30 cellular contexts compared by ENCODE assay signal in the genomic region with DNA sequence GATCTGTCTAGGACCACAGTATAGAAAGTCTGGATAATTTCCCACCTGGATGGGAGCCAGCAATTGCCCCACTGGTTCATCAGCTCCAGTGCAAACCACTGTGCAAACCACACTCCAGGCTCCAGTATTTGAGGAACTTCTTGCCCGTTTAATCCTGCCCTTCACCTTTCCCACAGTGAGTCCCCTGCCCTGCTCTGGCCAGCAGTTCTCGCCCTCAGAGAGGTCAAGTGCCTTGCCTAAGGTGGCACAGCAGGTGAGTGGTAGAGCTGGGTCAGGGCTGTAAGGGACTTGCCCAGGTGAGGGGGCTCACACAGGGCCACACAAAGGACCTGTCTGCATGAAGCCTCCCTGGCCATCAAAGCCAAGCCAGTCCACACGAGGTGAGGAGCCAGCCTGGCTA. TPM values are rescaled to one million over a fixed set of nuclear protein-coding genes. Genes with fewer than 3 reads are reported as not detected.
"Had no signal": no experiment of that assay in that cellular context is flagged by ENCODE, and none has a peak within 500 bp of the region (broad histone marks: within the 10 kb centered on the region; RNA-seq: fewer than 3 reads in every experiment).

No MANE protein-coding gene starts in this region.

- H3K9me3 Mint-ChIP-seq: activated B cell treated with CpG ODN at 0.5 μM for 24 hours; activated CD4-positive, alpha-beta T cell treated with anti-CD3 and anti-CD28 coated beads, Interleukin-2, amount 10 ng/mL, durations not matched to agents 24 days and 14 days; activated naive CD4-positive, alpha-beta T cell treated with anti-CD3 and anti-CD28 coated beads, Interleukin-2, amount 50 U/mL, for 24 hours; activated T-cell treated with anti-CD3 and anti-CD28 coated beads, Interleukin-2, amount 50 U/mL, for 24 hours; activated T-helper 1 cell treated with anti-CD3 and anti-CD28 coated beads, Interleukin-12 subunit alpha, Interleukin-12 subunit beta, Interleukin-2, Interleukin-4 antibody, amounts not matched to agents 30 ng/mL and 10 ng/mL and 1 ng/mL, durations not matched to agents 14 hours and 24 hours and 36 hours had no signal

- H3K4me3 ChIP-seq: breast epithelium, Peyer's patch, SJCRH30 had no signal

- H3K27me3 Mint-ChIP-seq: activated CD4-positive, alpha-beta T cell treated with anti-CD3 and anti-CD28 coated beads, Interleukin-2, amount 10 ng/mL, durations not matched to agents 24 days and 14 days; activated naive CD4-positive, alpha-beta T cell treated with anti-CD3 and anti-CD28 coated beads, Interleukin-2, amount 50 U/mL, for 24 hours; activated T-cell treated with anti-CD3 and anti-CD28 coated beads, Interleukin-2, amount 50 U/mL, for 24 hours had no signal

- H3K36me3 ChIP-seq: breast epithelium, Peyer's patch, SJCRH30 had no signal

- H3K27me3 ChIP-seq: breast epithelium, Peyer's patch, SJCRH30 had no signal

- H3K36me3 Mint-ChIP-seq: activated CD8-positive, alpha-beta memory T cell treated with anti-CD3 and anti-CD28 coated beads, Interleukin-2, amount 10 ng/mL, durations not matched to agents 7 days and 5 days; activated naive CD4-positive, alpha-beta T cell treated with anti-CD3 and anti-CD28 coated beads, Interleukin-2, amount 50 U/mL, for 24 hours had no signal

- H3K4me3 Mint-ChIP-seq: activated B cell treated with CpG ODN at 0.5 μM for 24 hours; activated CD4-positive, alpha-beta T cell treated with anti-CD3 and anti-CD28 coated beads, Interleukin-2, amount 10 ng/mL, durations not matched to agents 24 days and 14 days; activated CD8-positive, alpha-beta memory T cell treated with anti-CD3 and anti-CD28 coated beads, Interleukin-2, amount 10 ng/mL, durations not matched to agents 7 days and 5 days; activated naive CD4-positive, alpha-beta T cell treated with anti-CD3 and anti-CD28 coated beads, Interleukin-2, amount 50 U/mL, for 24 hours; activated T-cell treated with anti-CD3 and anti-CD28 coated beads, Interleukin-2, amount 50 U/mL, for 24 hours; activated T-helper 1 cell treated with anti-CD3 and anti-CD28 coated beads, Interleukin-12 subunit alpha, Interleukin-12 subunit beta, Interleukin-2, Interleukin-4 antibody, amounts not matched to agents 30 ng/mL and 10 ng/mL and 1 ng/mL, durations not matched to agents 14 hours and 24 hours and 36 hours; T-helper 17 cell had no signal

- H3K4me1 Mint-ChIP-seq: activated B cell treated with CpG ODN at 0.5 μM for 24 hours; activated CD8-positive, alpha-beta memory T cell treated with anti-CD3 and anti-CD28 coated beads, Interleukin-2, amount 10 ng/mL, durations not matched to agents 7 days and 5 days; activated naive CD4-positive, alpha-beta T cell treated with anti-CD3 and anti-CD28 coated beads, Interleukin-2, amount 50 U/mL, for 24 hours had no signal

- DNase-seq: activated B cell treated with CpG ODN at 0.5 μM for 24 hours; activated CD4-positive, alpha-beta T cell treated with anti-CD3 and anti-CD28 coated beads for 1 hour; activated CD4-positive, alpha-beta T cell treated with anti-CD3 and anti-CD28 coated beads, Interleukin-2, amount 10 ng/mL, durations not matched to agents 24 days and 14 days; activated CD4-positive, alpha-beta T cell treated with anti-CD3 and anti-CD28 coated beads, Interleukin-2, amount 50 U/mL, for 48 hours; activated CD8-positive, alpha-beta memory T cell treated with anti-CD3 and anti-CD28 coated beads, Interleukin-2, amount 10 ng/mL, durations not matched to agents 7 days and 5 days; activated effector memory CD4-positive, alpha-beta T cell treated with Interleukin-2 at 50 U/mL for 16 hours; activated naive CD4-positive, alpha-beta T cell; activated T-cell treated with anti-CD3 and anti-CD28 coated beads, Interleukin-2, amount 50 U/mL, for 24 hours; aorta; KG1; MM.1S; NCI-H1048; NCI-H146; NCI-H187 treated with DMSO at 0.1 percent for 48 hours; NCI-H2171; NCI-H2227 treated with DMSO at 0.1 percent for 48 hours; NCI-H446 treated with DMSO at 0.1 percent for 48 hours; NCI-H526; NCI-H774; NK-92 treated with Interleukin-12 subunit alpha and Interleukin-12 subunit beta, amount 100 ng/mL, for 24 hours; Peyer's patch; Right ventricle myocardium superior; SK-N-SH; T-helper 17 cell; T-helper 9 cell had no signal

- H3K9me3 ChIP-seq: breast epithelium, Peyer's patch, SJCRH30, SK-N-SH had no signal

- H3K27ac Mint-ChIP-seq: activated B cell treated with CpG ODN at 0.5 μM for 24 hours; activated CD4-positive, alpha-beta T cell treated with anti-CD3 and anti-CD28 coated beads, Interleukin-2, amount 10 ng/mL, durations not matched to agents 24 days and 14 days; activated CD8-positive, alpha-beta memory T cell treated with anti-CD3 and anti-CD28 coated beads, Interleukin-2, amount 10 ng/mL, durations not matched to agents 7 days and 5 days; activated naive CD4-positive, alpha-beta T cell treated with anti-CD3 and anti-CD28 coated beads, Interleukin-2, amount 50 U/mL, for 24 hours; activated T-cell treated with anti-CD3 and anti-CD28 coated beads, Interleukin-2, amount 50 U/mL, for 24 hours; activated T-helper 1 cell treated with anti-CD3 and anti-CD28 coated beads, Interleukin-12 subunit alpha, Interleukin-12 subunit beta, Interleukin-2, Interleukin-4 antibody, amounts not matched to agents 30 ng/mL and 10 ng/mL and 1 ng/mL, durations not matched to agents 14 hours and 24 hours and 36 hours; T-helper 17 cell had no signal

RNA-seq across cellular contexts. Expression of a gene that starts 24.1 kb away (rescaled TPM):
- total RNA-seq: activated B cell treated with CpG ODN at 0.5 μM for 24 hours; activated CD4-positive, alpha-beta T cell treated with anti-CD3 and anti-CD28 coated beads, Interleukin-2, amount 10 ng/mL, durations not matched to agents 24 days and 14 days; activated CD8-positive, alpha-beta memory T cell treated with anti-CD3 and anti-CD28 coated beads, Interleukin-2, amount 10 ng/mL, durations not matched to agents 7 days and 5 days; activated T-helper 1 cell treated with anti-CD3 and anti-CD28 coated beads, Interleukin-12 subunit alpha, Interleukin-12 subunit beta, Interleukin-2, Interleukin-4 antibody, amounts not matched to agents 30 ng/mL and 10 ng/mL and 1 ng/mL, durations not matched to agents 14 hours and 24 hours and 36 hours; aorta; breast epithelium; cerebellum; Right ventricle myocardium superior; SJCRH30; T-helper 17 cell had no signal

RNA-seq across cellular contexts. Expression of a gene that starts 46.5 kb away (rescaled TPM):
- total RNA-seq: activated B cell treated with CpG ODN at 0.5 μM for 24 hours, SJCRH30 had no signal

RNA-seq across cellular contexts. Expression of a gene that starts 52.6 kb away (rescaled TPM):
- total RNA-seq: activated B cell treated with CpG ODN at 0.5 μM for 24 hours; activated CD4-positive, alpha-beta T cell treated with anti-CD3 and anti-CD28 coated beads, Interleukin-2, amount 10 ng/mL, durations not matched to agents 24 days and 14 days; activated CD8-positive, alpha-beta memory T cell treated with anti-CD3 and anti-CD28 coated beads, Interleukin-2, amount 10 ng/mL, durations not matched to agents 7 days and 5 days; activated T-helper 1 cell treated with anti-CD3 and anti-CD28 coated beads, Interleukin-12 subunit alpha, Interleukin-12 subunit beta, Interleukin-2, Interleukin-4 antibody, amounts not matched to agents 30 ng/mL and 10 ng/mL and 1 ng/mL, durations not matched to agents 14 hours and 24 hours and 36 hours; aorta; breast epithelium; cerebellum; Right ventricle myocardium superior; SJCRH30; T-helper 17 cell had no signal

RNA-seq across cellular contexts. Expression of a gene that starts 58.1 kb away (rescaled TPM):
- total RNA-seq: activated B cell treated with CpG ODN at 0.5 μM for 24 hours; activated CD4-positive, alpha-beta T cell treated with anti-CD3 and anti-CD28 coated beads, Interleukin-2, amount 10 ng/mL, durations not matched to agents 24 days and 14 days; activated CD8-positive, alpha-beta memory T cell treated with anti-CD3 and anti-CD28 coated beads, Interleukin-2, amount 10 ng/mL, durations not matched to agents 7 days and 5 days; activated T-helper 1 cell treated with anti-CD3 and anti-CD28 coated beads, Interleukin-12 subunit alpha, Interleukin-12 subunit beta, Interleukin-2, Interleukin-4 antibody, amounts not matched to agents 30 ng/mL and 10 ng/mL and 1 ng/mL, durations not matched to agents 14 hours and 24 hours and 36 hours; aorta; cerebellum; Right ventricle myocardium superior; SJCRH30; T-helper 17 cell had no signal
